ENCODE assay signal across 8 cellular contexts in the genomic region with DNA sequence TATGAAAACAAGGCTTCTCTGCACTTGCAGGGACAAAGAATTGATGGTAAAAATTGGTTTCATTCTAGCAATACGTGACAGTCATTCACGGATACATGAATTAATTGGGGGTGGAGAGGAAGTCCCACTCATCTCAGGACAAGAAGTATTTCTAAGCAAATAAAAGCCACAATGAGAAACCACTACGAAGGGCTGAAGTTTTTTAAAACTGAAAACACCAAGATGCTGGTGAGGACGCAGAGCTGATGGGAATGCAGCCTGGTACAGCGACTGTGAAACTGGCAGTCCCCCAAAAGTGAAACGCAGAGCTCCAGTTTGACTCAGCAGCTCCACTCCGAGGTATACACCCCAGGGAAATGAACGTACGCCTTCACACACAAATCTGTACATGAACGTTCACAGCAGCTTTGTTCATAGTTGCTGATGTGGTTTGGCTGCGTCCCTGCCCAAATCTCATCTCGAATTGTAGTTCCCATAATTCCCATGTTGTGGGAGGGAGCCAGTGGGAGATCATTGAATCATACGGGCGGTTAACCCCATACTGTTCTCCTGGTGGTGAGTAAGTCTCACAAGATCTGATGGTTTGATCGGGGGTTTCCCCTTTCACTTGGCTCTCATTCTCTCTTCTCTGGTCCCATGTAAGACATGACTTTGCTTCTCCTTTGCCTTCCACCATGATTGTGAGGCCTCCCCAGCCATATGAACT.
DNase-seq lines count a peak whose midpoint lies in the region; ATAC-seq and TF ChIP-seq lines count a peak whose summit lies in the region.

No MANE protein-coding gene starts in this region.

- ATAC-seq in GM18508 (IDR thresholded peaks at IDR 0.05; ENCODE audit: insufficient read depth, unreplicated experiment) (peak; percentile 59), HG02678 (IDR thresholded peaks at IDR 0.05; ENCODE audit: unreplicated experiment) (peak; percentile 71)
- ATAC-seq in activated naive CD8-positive, alpha-beta T cell treated with anti-CD3 and anti-CD28 coated beads, Interleukin-2, amount 10 ng/mL, durations not matched to agents 7 days and 5 days (ENCODE audit: low read depth) = peak; percentile 90

- no peak for TF ChIP-seq POLR2A in lower leg skin (IDR thresholded peaks at IDR 0.05)

- peaks cover 2% of the 10 kb centered on the region for H3K36me3 Mint-ChIP-seq in activated naive CD8-positive, alpha-beta T cell treated with anti-CD3 and anti-CD28 coated beads, Interleukin-2, amount 10 ng/mL, durations not matched to agents 7 days and 5 days
- no peaks in the 10 kb centered on the region for H3K36me3 Mint-ChIP-seq in neural progenitor cell

- no peak overlapping the region for H3K4me2 ChIP-seq in neural progenitor cell

- H3K4me1 ChIP-seq in neural progenitor cell = no peaks in the 10 kb centered on the region

- no peaks in the 10 kb centered on the region for H3F3A ChIP-seq in neural progenitor cell (ENCODE audit: low read depth)

- POLR2A ChIA-PET in activated naive CD8-positive, alpha-beta T cell treated with anti-CD3 and anti-CD28 coated beads, Interleukin-2, amount 10 ng/mL, durations not matched to agents 7 days and 5 days (lab: Charles Lee) = interaction anchor here (0.7 to 1.2 kb wide), 2 partner anchors 212 to 837 kb away, joined by 3 to 8 read pairs; no protein-coding TSS in a partner anchor

- no peak overlapping the region for H2AFZ ChIP-seq in neural progenitor cell (replicated peaks)

- peaks cover 16% of the 10 kb centered on the region for H3K27me3 Mint-ChIP-seq in activated naive CD8-positive, alpha-beta T cell treated with anti-CD3 and anti-CD28 coated beads, Interleukin-2, amount 10 ng/mL, durations not matched to agents 7 days and 5 days
- H3K27me3 Mint-ChIP-seq in neural progenitor cell (ENCODE audit: insufficient read depth, low read depth) = peaks cover 21% of the 10 kb centered on the region

- no peaks in the 10 kb centered on the region for H3K79me2 ChIP-seq in neural progenitor cell (ENCODE audit: low read depth)

- H3K4me3 ChIP-seq in neural progenitor cell (no peak overlapping the region), lower leg skin (ENCODE audit: low read depth, poor library complexity, severe bottlenecking) (no peak overlapping the region)

- peak overlapping the region; percentile 67 for H3K4me3 Mint-ChIP-seq in activated naive CD8-positive, alpha-beta T cell treated with anti-CD3 and anti-CD28 coated beads, Interleukin-2, amount 10 ng/mL, durations not matched to agents 7 days and 5 days
- no peak overlapping the region for H3K4me3 Mint-ChIP-seq in neural progenitor cell

- DNase-seq in NOMO-1 treated with dmso at 0.1 percent for 144 hours (lab: John Stamatoyannopoulos, UW; ENCODE audit: unreplicated experiment) = peak; percentile 55
- peak; percentile 58 for DNase-seq in activated naive CD8-positive, alpha-beta T cell treated with anti-CD3 and anti-CD28 coated beads, Interleukin-2, amount 10 ng/mL, durations not matched to agents 7 days and 5 days
- peak; percentile 94 for DNase-seq in iris pigment epithelial cell (ENCODE audit: low read depth)
- DNase-seq in stimulated activated CD8-positive, alpha-beta memory T cell treated with anti-CD3 and anti-CD28 coated beads, Interleukin-12 subunit alpha, Interleukin-12 subunit beta, amount 100 ng/mL, for 24 hours (ENCODE audit: extremely low read depth) = peak; percentile 52
- DNase-seq in neural progenitor cell (ENCODE audit: low spot score) = no peak
- DNase-seq in lower leg skin (ENCODE audit: low spot score in 2 of 2) = no peak

- intact Hi-C loops in lower leg skin (cut with DNase I; ENCODE audit: low total_unique reads) = loop anchor here (5.0 kb wide), 1 partner anchor 737 kb away; no protein-coding TSS in a partner anchor

- no peaks in the 10 kb centered on the region for H4K20me1 ChIP-seq in neural progenitor cell (ENCODE audit: low read depth)

- no peak overlapping the region for H3K9ac ChIP-seq in neural progenitor cell

- H3K27ac ChIP-seq in neural progenitor cell = no peak overlapping the region

- H3K27me3 ChIP-seq in neural progenitor cell = peaks cover 14% of the 10 kb centered on the region

- peak overlapping the region; percentile 74 for H3K27ac Mint-ChIP-seq in activated naive CD8-positive, alpha-beta T cell treated with anti-CD3 and anti-CD28 coated beads, Interleukin-2, amount 10 ng/mL, durations not matched to agents 7 days and 5 days
- H3K27ac Mint-ChIP-seq in neural progenitor cell = no peak overlapping the region

- no peaks in the 10 kb centered on the region for H3K36me3 ChIP-seq in neural progenitor cell

- H3K4me1 Mint-ChIP-seq in activated naive CD8-positive, alpha-beta T cell treated with anti-CD3 and anti-CD28 coated beads, Interleukin-2, amount 10 ng/mL, durations not matched to agents 7 days and 5 days = peaks cover 24% of the 10 kb centered on the region
- H3K4me1 Mint-ChIP-seq in neural progenitor cell = peaks cover 10% of the 10 kb centered on the region

- no peaks in the 10 kb centered on the region for H3K9me3 ChIP-seq in neural progenitor cell (ENCODE audit: low read depth)

- 10 to 26% methylated on average over 15 of the region's 15 CpGs for WGBS in lower leg skin, 2 donors

- no peaks in the 10 kb centered on the region for H3K9me3 Mint-ChIP-seq in activated naive CD8-positive, alpha-beta T cell treated with anti-CD3 and anti-CD28 coated beads, Interleukin-2, amount 10 ng/mL, durations not matched to agents 7 days and 5 days
- peaks cover 9% of the 10 kb centered on the region for H3K9me3 Mint-ChIP-seq in neural progenitor cell

- TF ChIP-seq CTCF in neural progenitor cell (IDR thresholded peaks at IDR 0.05) (no peak), lower leg skin (IDR thresholded peaks at IDR 0.05) (no peak)

Comparison
In these comparisons a context has a peak if more than half of its experiments do, and no peak if none do; other contexts are left out.
1. DNase-seq: peak in NOMO-1 treated with dmso at 0.1 percent for 144 hours (single experiment), activated naive CD8-positive, alpha-beta T cell treated with anti-CD3 and anti-CD28 coated beads, Interleukin-2, amount 10 ng/mL, durations not matched to agents 7 days and 5 days (single experiment), iris pigment epithelial cell (single experiment) and stimulated activated CD8-positive, alpha-beta memory T cell treated with anti-CD3 and anti-CD28 coated beads, Interleukin-12 subunit alpha, Interleukin-12 subunit beta, amount 100 ng/mL, for 24 hours (single experiment); none in neural progenitor cell (single experiment) and lower leg skin (0 of 2).
2. Peak in every context shown above with its lines, with median percentiles within 50 percentile points of each other: ATAC-seq.